Comparison of ENCODE assay signal across 8 cellular contexts in the genomic region with DNA sequence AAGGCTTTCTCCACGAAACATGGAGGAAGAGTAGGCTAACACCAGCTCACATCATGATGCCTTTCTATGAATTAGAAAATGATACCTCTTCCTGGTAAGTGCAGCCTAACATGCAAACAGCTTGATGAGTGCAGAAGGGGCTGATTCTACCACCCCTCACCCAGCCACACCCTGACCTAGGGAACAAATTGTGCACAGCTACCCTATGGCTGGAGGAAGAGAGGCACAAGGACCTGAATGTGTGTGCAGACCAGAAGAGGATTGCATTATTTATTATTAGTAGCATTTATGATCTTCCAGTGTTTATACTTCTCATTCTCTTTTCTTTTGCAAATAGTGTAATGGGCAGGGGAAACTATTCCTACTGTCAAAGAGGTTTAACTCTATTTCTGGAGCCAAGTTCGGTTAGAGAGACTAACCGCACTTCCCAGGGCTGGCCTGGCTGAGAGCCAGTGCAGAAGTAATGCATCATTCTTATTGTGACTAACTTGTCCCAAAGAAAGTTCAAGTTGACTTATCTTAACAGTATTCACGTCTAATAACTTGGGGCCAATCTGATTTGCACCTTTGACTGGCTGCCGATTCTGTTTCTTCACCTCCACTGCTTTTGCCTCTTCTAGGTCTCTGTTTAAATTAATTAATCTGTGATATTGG.
DNase-seq lines count a peak whose midpoint lies in the region; ATAC-seq and TF ChIP-seq lines count a peak whose summit lies in the region.

No MANE protein-coding gene starts in this region.

- H3K9me3 ChIP-seq in AG04450 (ENCODE audit: control insufficient read depth, insufficient read depth, low read length), result no peaks in the 10 kb centered on the region; the same call in 1 of the 2 replicates

- no peak overlapping the region for H3K27ac ChIP-seq in AG04450 (ENCODE audit: low read depth, low read length)

- POLR2A ChIA-PET in AG04450 (lab: Yijun Ruan, JAX), result no interaction called here

- in situ Hi-C loops in astrocyte of the cerebellum (cut with HindIII; ENCODE audit: low sequenced_read_pairs), result loop anchor here (5.0 kb wide), 1 partner anchor 87 kb away; no protein-coding TSS in a partner anchor

- H3K4me3 ChIP-seq in AG04450 (ENCODE audit: low read depth, low read length) (no peak overlapping the region), astrocyte of the cerebellum (ENCODE audit: low read depth, low read length) (no peak overlapping the region)

- DNase-seq in AG04450 (ENCODE audit: low read depth, low spot score) (peak; percentile 45), LHCN-M2 (ENCODE audit: low read depth) (peak; percentile 82), astrocyte of the cerebellum (ENCODE audit: low read depth) (peak; percentile 86), pons (ENCODE audit: low spot score) (peak; percentile 63), NCI-H1105 treated with DMSO at 0.1 percent for 48 hours (lab: John Stamatoyannopoulos, UW) (no peak), NCI-H1048 (lab: John Stamatoyannopoulos, UW) (no peak)
- no peak for DNase-seq in activated CD4-positive, CD25-positive, alpha-beta regulatory T cell treated with anti-CD3 and anti-CD28 coated beads, Interleukin-2, amount 50 U/mL, for 72 hours

- CTCF ChIA-PET in AG04450 (lab: Charles Lee), result no interaction called here

- peaks cover 16% of the 10 kb centered on the region for H3K27me3 ChIP-seq in AG04450 (ENCODE audit: control insufficient read depth, insufficient read depth, low read length)

- no peak for ATAC-seq in GM18868 (IDR thresholded peaks at IDR 0.05; ENCODE audit: unreplicated experiment)

- TF ChIP-seq CTCF in AG04450 (IDR thresholded peaks at IDR 0.05; ENCODE audit: low read depth, low read length) (no peak), astrocyte of the cerebellum (IDR thresholded peaks at IDR 0.05; ENCODE audit: low read depth, low read length, missing control alignments) (no peak)

Comparison
In these comparisons a context has a peak if more than half of its experiments do, and no peak if none do; other contexts are left out.
1. DNase-seq: peak in AG04450 (single experiment), LHCN-M2 (single experiment), astrocyte of the cerebellum (single experiment) and pons (single experiment); none in activated CD4-positive, CD25-positive, alpha-beta regulatory T cell treated with anti-CD3 and anti-CD28 coated beads, Interleukin-2, amount 50 U/mL, for 72 hours (single experiment), NCI-H1105 treated with DMSO at 0.1 percent for 48 hours (single experiment) and NCI-H1048 (single experiment).